ENCODE assay signal across 8 cellular contexts in genomic region chr1:207698822-207699483, GRCh38. TPM values are rescaled to one million over a fixed set of nuclear protein-coding genes. Genes with fewer than 3 reads are reported as not detected.
DNase-seq lines count a peak whose midpoint lies in the region; ATAC-seq and TF ChIP-seq lines count a peak whose summit lies in the region.

No MANE protein-coding gene starts in this region.

- no peak for TF ChIP-seq POLR2A in ovary (IDR thresholded peaks at IDR 0.05)

- H3K27ac ChIP-seq in ovary: no peak overlapping the region

- intact Hi-C loops in ovary (cut with DNase I): no loop called here

- WGBS in ovary, 3 donors: 42 to 48% (median 47%) methylated on average over 4 of the region's 4 CpGs

- in situ Hi-C loops in GM13977 (cut with MboI; ENCODE audit: low pct_unique_long_range_greater_than_20kb, low sequenced_read_pairs, unreplicated experiment): no loop called here

- H3K4me1 ChIP-seq in ovary (ENCODE audit: insufficient read depth): no peaks in the 10 kb centered on the region

- H3K4me3 ChIP-seq in AG09309 (ENCODE audit: control insufficient read depth, low read depth, low read length) (no peak overlapping the region), foreskin fibroblast (ENCODE audit: low read depth in 1 of 2, low read length in 2 of 2) (no peak overlapping the region), ovary (no peak overlapping the region)

- peak; percentile 77 for TF ChIP-seq CTCF in AG09309 (IDR thresholded peaks at IDR 0.05; ENCODE audit: control insufficient read depth, insufficient read depth, low read depth, low read length, missing control alignments)
- TF ChIP-seq CTCF in GM13977 (IDR thresholded peaks at IDR 0.05; ENCODE audit: extremely low read depth, insufficient read depth, missing control alignments): peak; percentile 66
- peak; percentile 68 for TF ChIP-seq CTCF in foreskin fibroblast (IDR thresholded peaks at IDR 0.05; ENCODE audit: low read depth, low read length)
- TF ChIP-seq CTCF in ovary (IDR thresholded peaks at IDR 0.05): no peak

- H3K36me3 ChIP-seq in ovary: no peaks in the 10 kb centered on the region

- DNase-seq in AG09309 (ENCODE audit: low read depth): no peak
- DNase-seq in GM13977 (ENCODE audit: low spot score): no peak
- peak; percentile 47 for DNase-seq in NCI-H2227 treated with DMSO at 0.1 percent for 48 hours (lab: John Stamatoyannopoulos, UW)
- DNase-seq in activated T-cell treated with anti-CD3 and anti-CD28 coated beads for 24 hours (ENCODE audit: low read depth): peak; percentile 14
- peak; percentile 47 to 80 for DNase-seq in foreskin fibroblast
- peak; percentile 14 to 56 (median 25) for DNase-seq in ovary
- no peak for DNase-seq in cortex of kidney (lab: John Stamatoyannopoulos, UW)

- ATAC-seq in GM18498 (IDR thresholded peaks at IDR 0.05; ENCODE audit: unreplicated experiment): no peak

- no peaks in the 10 kb centered on the region for H3K9me3 ChIP-seq in ovary

- no peaks in the 10 kb centered on the region for H3K27me3 ChIP-seq in ovary

- TF ChIP-seq EP300 in ovary (IDR thresholded peaks at IDR 0.05): no peak

RNA-seq across cellular contexts. Expression of gene CD46, which starts 52.9 kb away (rescaled TPM):
- 100 to 1,000 TPM in 6 of 7 donors, 10 to 100 TPM in 1; 95.0 to 165 (median 121) TPM for total RNA-seq in ovary
- polyA plus RNA-seq in ovary: 100 to 1,000 TPM in 1 of 2 donors, 10 to 100 TPM in 1; 78.8 to 142 TPM

RNA-seq across cellular contexts. Expression of gene CR1L, which starts 54.0 kb away (rescaled TPM):
- total RNA-seq in ovary: under 1 TPM in 1 of 7 donors, not detected in 6; 0.92 TPM
- polyA plus RNA-seq in ovary: not detected

Comparison
In these comparisons a context has a peak if more than half of its experiments do, and no peak if none do; other contexts are left out.
1. DNase-seq: peak in NCI-H2227 treated with DMSO at 0.1 percent for 48 hours (single experiment), activated T-cell treated with anti-CD3 and anti-CD28 coated beads for 24 hours (single experiment), foreskin fibroblast (2 of 2) and ovary (5 of 5); none in AG09309 (single experiment), GM13977 (single experiment) and cortex of kidney (single experiment).
2. CTCF ChIP-seq: peak in AG09309 (single experiment), GM13977 (single experiment) and foreskin fibroblast (single experiment); none in ovary (0 of 3).